Comparison of ENCODE assay signal across 26 cellular contexts in genomic region chr12:58323676-58324075, GRCh38.
"Had no signal": no experiment of that assay in that cellular context is flagged by ENCODE, and none has a peak within 500 bp of the region (broad histone marks: within the 10 kb centered on the region; RNA-seq: fewer than 3 reads in every experiment).

No MANE protein-coding gene starts in this region.

- H3K27ac Mint-ChIP-seq: activated CD4-positive, alpha-beta memory T cell treated with anti-CD3 and anti-CD28 coated beads for 36 hours; activated CD4-positive, alpha-beta T cell treated with anti-CD3 and anti-CD28 coated beads for 36 hours; activated CD4-positive, alpha-beta T cell treated with anti-CD3 and anti-CD28 coated beads, Interleukin-2, amount 10 ng/mL, durations not matched to agents 24 days and 14 days; activated naive CD8-positive, alpha-beta T cell; activated T-cell treated with anti-CD3 and anti-CD28 coated beads, Interleukin-2, amount 50 U/mL, for 24 hours; activated T-helper 17 cell treated with anti-CD3 and anti-CD28 coated beads, Interleukin-2, amount 50 U/mL, for 72 hours had no signal

- H3K4me1 ChIP-seq: body of pancreas, heart left ventricle had no signal

- H3K27ac ChIP-seq: body of pancreas, epithelial cell of prostate, esophagus squamous epithelium, heart left ventricle had no signal

- H3K27me3 ChIP-seq: body of pancreas, esophagus squamous epithelium, heart left ventricle had no signal

- H3K9me3 ChIP-seq: body of pancreas, esophagus squamous epithelium had no signal

- H3K4me3 ChIP-seq: body of pancreas, esophagus squamous epithelium, heart left ventricle had no signal

- H3K27me3 Mint-ChIP-seq: activated CD4-positive, alpha-beta memory T cell treated with anti-CD3 and anti-CD28 coated beads for 36 hours; activated CD4-positive, alpha-beta T cell treated with anti-CD3 and anti-CD28 coated beads for 36 hours; activated CD4-positive, alpha-beta T cell treated with anti-CD3 and anti-CD28 coated beads, Interleukin-2, amount 10 ng/mL, durations not matched to agents 24 days and 14 days; activated T-cell treated with anti-CD3 and anti-CD28 coated beads, Interleukin-2, amount 50 U/mL, for 24 hours had no signal

- H3K36me3 ChIP-seq: esophagus squamous epithelium, heart left ventricle had no signal

- ATAC-seq: activated CD4-positive, alpha-beta T cell treated with anti-CD3 and anti-CD28 coated beads for 36 hours; activated T-helper 17 cell treated with anti-CD3 and anti-CD28 coated beads, Interleukin-2, amount 50 U/mL, for 72 hours; body of pancreas; heart left ventricle had no signal

- H3K36me3 Mint-ChIP-seq: activated CD4-positive, alpha-beta memory T cell treated with anti-CD3 and anti-CD28 coated beads for 36 hours; activated naive CD8-positive, alpha-beta T cell had no signal

- H3K9me3 Mint-ChIP-seq: activated CD4-positive, alpha-beta T cell treated with anti-CD3 and anti-CD28 coated beads, Interleukin-2, amount 10 ng/mL, durations not matched to agents 24 days and 14 days had no signal

- H3K4me3 Mint-ChIP-seq: activated CD4-positive, alpha-beta memory T cell treated with anti-CD3 and anti-CD28 coated beads for 36 hours; activated CD4-positive, alpha-beta T cell treated with anti-CD3 and anti-CD28 coated beads for 36 hours; activated CD4-positive, alpha-beta T cell treated with anti-CD3 and anti-CD28 coated beads, Interleukin-2, amount 10 ng/mL, durations not matched to agents 24 days and 14 days; activated naive CD8-positive, alpha-beta T cell; activated T-cell treated with anti-CD3 and anti-CD28 coated beads, Interleukin-2, amount 50 U/mL, for 24 hours; activated T-helper 17 cell treated with anti-CD3 and anti-CD28 coated beads, Interleukin-2, amount 50 U/mL, for 72 hours had no signal

- DNase-seq: activated CD4-positive, alpha-beta memory T cell treated with anti-CD3 and anti-CD28 coated beads for 36 hours; activated CD4-positive, alpha-beta T cell treated with anti-CD3 and anti-CD28 coated beads for 36 hours; activated CD4-positive, alpha-beta T cell treated with anti-CD3 and anti-CD28 coated beads, Interleukin-2, amount 10 ng/mL, durations not matched to agents 24 days and 14 days; activated CD4-positive, CD25-positive, alpha-beta regulatory T cell; activated CD4-positive, CD25-positive, alpha-beta regulatory T cell treated with anti-CD3 and anti-CD28 coated beads, Interleukin-2, amount 50 U/mL, for 72 hours; activated CD8-positive, alpha-beta memory T cell treated with anti-CD3 and anti-CD28 coated beads, Interleukin-2, amount 50 U/mL, for 48 hours; activated effector memory CD4-positive, alpha-beta T cell treated with Interleukin-2 at 50 U/mL for 16 hours; activated gamma-delta T cell treated with Interleukin-2 at 50 U/mL for 16 hours; activated naive CD4-positive, alpha-beta T cell treated with anti-CD3 and anti-CD28 coated beads, Interleukin-2, amount 50 U/mL, for 16 hours; activated naive CD4-positive, alpha-beta T cell treated with Interleukin-2 at 50 U/mL for 16 hours; activated T-cell treated with anti-CD3 and anti-CD28 coated beads for 4 hours; activated T-cell treated with anti-CD3 and anti-CD28 coated beads, Interleukin-2, amount 50 U/mL, for 24 hours; amniotic stem cell; anterior cingulate cortex; body of pancreas; caudate nucleus; cortex of kidney; dermis blood vessel endothelial cell; effector CD4-positive, alpha-beta T cell; esophagus squamous epithelium; glutamatergic neuron; heart left ventricle; T-helper 2 cell had no signal

- H3K4me1 Mint-ChIP-seq: activated CD4-positive, alpha-beta T cell treated with anti-CD3 and anti-CD28 coated beads for 36 hours; activated CD4-positive, alpha-beta T cell treated with anti-CD3 and anti-CD28 coated beads, Interleukin-2, amount 10 ng/mL, durations not matched to agents 24 days and 14 days; activated T-helper 17 cell treated with anti-CD3 and anti-CD28 coated beads, Interleukin-2, amount 50 U/mL, for 72 hours had no signal
